8 cellular contexts compared by ENCODE assay signal in genomic region chr9:33676746-33677505, GRCh38.
DNase-seq lines count a peak whose midpoint lies in the region; ATAC-seq and TF ChIP-seq lines count a peak whose summit lies in the region.

No MANE protein-coding gene starts in this region.

- H3K27ac ChIP-seq in stomach = peak overlapping the region; percentile 36 to 85 (median 66)

- H3K36me3 ChIP-seq in mucosa of descending colon (ENCODE audit: low read depth) = no peaks in the 10 kb centered on the region
- no peaks in the 10 kb centered on the region for H3K36me3 ChIP-seq in stomach

- ATAC-seq in activated CD8-positive, alpha-beta memory T cell treated with anti-CD3 and anti-CD28 coated beads, Interleukin-2, amount 10 ng/mL, durations not matched to agents 7 days and 5 days = peak; percentile 80
- ATAC-seq in mucosa of descending colon = peak; percentile 66

- H3K27me3 Mint-ChIP-seq in activated CD8-positive, alpha-beta memory T cell treated with anti-CD3 and anti-CD28 coated beads, Interleukin-2, amount 10 ng/mL, durations not matched to agents 7 days and 5 days = peaks cover 78% of the 10 kb centered on the region

- H3K4me3 Mint-ChIP-seq in activated CD8-positive, alpha-beta memory T cell treated with anti-CD3 and anti-CD28 coated beads, Interleukin-2, amount 10 ng/mL, durations not matched to agents 7 days and 5 days = peak overlapping the region; percentile 73

- no peak overlapping the region for H3K27ac Mint-ChIP-seq in activated CD8-positive, alpha-beta memory T cell treated with anti-CD3 and anti-CD28 coated beads, Interleukin-2, amount 10 ng/mL, durations not matched to agents 7 days and 5 days

- 0 to 4% (median 2%) methylated on average over 17 to 71 of the region's 78 CpGs for WGBS in stomach, 5 donors

- H3K4me3 ChIP-seq in GM08714 (ENCODE audit: low read length) = peak overlapping the region; percentile 29
- peak overlapping the region; percentile 42 for H3K4me3 ChIP-seq in epithelial cell of proximal tubule (ENCODE audit: low read depth, low read length)
- peak overlapping the region; percentile 14 for H3K4me3 ChIP-seq in mucosa of descending colon
- H3K4me3 ChIP-seq in stomach = peak overlapping the region; percentile 54 to 73 (median 60)

- peaks cover 3% of the 10 kb centered on the region for H3K36me3 Mint-ChIP-seq in activated CD8-positive, alpha-beta memory T cell treated with anti-CD3 and anti-CD28 coated beads, Interleukin-2, amount 10 ng/mL, durations not matched to agents 7 days and 5 days

- no peak for TF ChIP-seq EP300 in stomach (IDR thresholded peaks at IDR 0.05)

- H3K9me3 ChIP-seq in mucosa of descending colon = no peaks in the 10 kb centered on the region
- H3K9me3 ChIP-seq in stomach = peaks cover 0 to 4% (median 0%) of the 10 kb centered on the region in 4 donors

- H3K27me3 ChIP-seq in stomach = peaks cover 0 to 29% (median 16%) of the 10 kb centered on the region in 3 donors

- intact Hi-C loops in mucosa of descending colon (cut with DNase I, micrococcal nuclease) (no loop called here), stomach (cut with DNase I; ENCODE audit: low total_unique reads) (no loop called here)

- DNase-seq in NCI-H1930 (lab: John Stamatoyannopoulos, UW) (peak; percentile 52 to 81), epithelial cell of proximal tubule (ENCODE audit: low read depth) (no peak), mucosa of descending colon (peak; percentile 18 to 41 (median 31)), stomach (peak; percentile 25), NCI-H128 (lab: John Stamatoyannopoulos, UW; ENCODE audit: unreplicated experiment) (no peak), ACHN (no peak)
- DNase-seq in activated CD8-positive, alpha-beta memory T cell treated with anti-CD3 and anti-CD28 coated beads, Interleukin-2, amount 10 ng/mL, durations not matched to agents 7 days and 5 days = no peak

- no peak for TF ChIP-seq POLR2A in stomach (IDR thresholded peaks at IDR 0.05)

- CTCF ChIA-PET in activated CD8-positive, alpha-beta memory T cell treated with anti-CD3 and anti-CD28 coated beads, Interleukin-2, amount 10 ng/mL, durations not matched to agents 7 days and 5 days (lab: Charles Lee) = no interaction called here

- in situ Hi-C loops in ACHN (cut with HindIII; ENCODE audit: low pct_ligation_motif_present, low pct_unique_long_range_greater_than_20kb, low sequenced_read_pairs) = no loop called here

- TF ChIP-seq CTCF in epithelial cell of proximal tubule (conservative IDR thresholded peaks at IDR 0.05; ENCODE audit: low read depth, low read length) (no peak), mucosa of descending colon (IDR thresholded peaks at IDR 0.05) (no peak), stomach (IDR thresholded peaks at IDR 0.05) (no peak)

- H3K4me1 ChIP-seq in mucosa of descending colon (ENCODE audit: low read depth) = peaks cover 3% of the 10 kb centered on the region
- H3K4me1 ChIP-seq in stomach = peaks cover 0 to 15% (median 10%) of the 10 kb centered on the region in 4 donors

- peaks cover 2% of the 10 kb centered on the region for H3K9me3 Mint-ChIP-seq in activated CD8-positive, alpha-beta memory T cell treated with anti-CD3 and anti-CD28 coated beads, Interleukin-2, amount 10 ng/mL, durations not matched to agents 7 days and 5 days (ENCODE audit: low read depth)

- H3K4me1 Mint-ChIP-seq in activated CD8-positive, alpha-beta memory T cell treated with anti-CD3 and anti-CD28 coated beads, Interleukin-2, amount 10 ng/mL, durations not matched to agents 7 days and 5 days = peaks cover 8% of the 10 kb centered on the region

Comparison
In these comparisons a context has a peak if more than half of its experiments do, and no peak if none do; other contexts are left out.
1. DNase-seq: peak in NCI-H1930 (2 of 2), mucosa of descending colon (3 of 3) and stomach (single experiment); none in activated CD8-positive, alpha-beta memory T cell treated with anti-CD3 and anti-CD28 coated beads, Interleukin-2, amount 10 ng/mL, durations not matched to agents 7 days and 5 days (single experiment), epithelial cell of proximal tubule (single experiment), NCI-H128 (single experiment) and ACHN (single experiment).
2. Peak in every context shown above with its lines, with median percentiles within 50 percentile points of each other: H3K4me3 ChIP-seq.